ENCODE assay signal across 7 cellular contexts in the genomic region with DNA sequence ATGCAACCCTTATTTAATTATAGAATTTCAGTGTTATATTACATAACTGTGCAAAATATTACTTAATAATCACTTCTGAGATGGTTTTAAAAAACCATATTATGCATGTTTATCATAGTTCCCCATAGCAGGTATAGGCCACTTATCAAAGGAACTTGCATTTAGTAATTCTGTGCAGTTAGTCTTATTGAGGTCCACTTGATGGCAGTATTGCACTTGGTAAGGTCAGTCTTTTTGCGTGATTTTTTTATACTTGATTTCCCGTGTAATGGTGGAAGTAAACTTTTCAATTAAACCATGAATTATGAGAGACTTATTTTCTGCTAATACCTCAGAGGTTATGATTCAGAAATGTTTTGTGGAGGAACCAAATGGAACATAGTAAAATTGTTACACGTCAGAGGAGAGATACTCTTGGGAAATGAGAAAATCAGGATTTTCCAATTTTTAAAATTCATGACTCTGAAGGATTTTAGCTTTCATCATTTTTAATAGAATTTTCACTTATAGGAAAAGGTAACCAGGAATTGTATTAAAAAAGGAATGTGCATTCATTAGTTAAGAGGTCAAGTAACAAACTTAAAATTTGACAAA.
DNase-seq lines count a peak whose midpoint lies in the region; ATAC-seq, FAIRE-seq and TF ChIP-seq lines count a peak whose summit lies in the region.

No MANE protein-coding gene starts in this region.

- no peak for TF ChIP-seq POLR2A in H54 (IDR thresholded peaks at IDR 0.05; ENCODE audit: low read depth, low read length)

- peak overlapping the region; percentile 86 for H2AFZ ChIP-seq in smooth muscle cell (ENCODE audit: low read depth)

- no peaks in the 10 kb centered on the region for H4K20me1 ChIP-seq in smooth muscle cell (ENCODE audit: low read depth)

- no peaks in the 10 kb centered on the region for H3F3A ChIP-seq in smooth muscle cell (ENCODE audit: low read depth)

- peak overlapping the region; percentile 71 for H3K4me2 ChIP-seq in smooth muscle cell

- no peak overlapping the region for H3K9ac ChIP-seq in smooth muscle cell (ENCODE audit: low read depth)

- H3K79me2 ChIP-seq in smooth muscle cell (ENCODE audit: low read depth): no peaks in the 10 kb centered on the region

- TF ChIP-seq CTCF in fibroblast of pulmonary artery (IDR thresholded peaks at IDR 0.05; ENCODE audit: low read length, missing control alignments) (peak; percentile 74), smooth muscle cell (IDR thresholded peaks at IDR 0.05; ENCODE audit: borderline replicate concordance, insufficient read depth, poor library complexity, severe bottlenecking) (peak; percentile 56)

- H3K9me3 ChIP-seq in smooth muscle cell (replicated peaks; ENCODE audit: low read depth): no peaks in the 10 kb centered on the region

- H3K4me3 ChIP-seq in fibroblast of pulmonary artery (replicated peaks; ENCODE audit: low read depth, low read length): no peak overlapping the region
- peak overlapping the region; percentile 31 for H3K4me3 ChIP-seq in smooth muscle cell

- no peaks in the 10 kb centered on the region for H3K4me1 ChIP-seq in smooth muscle cell (ENCODE audit: low read depth)

- peaks cover 6% of the 10 kb centered on the region for H3K27me3 ChIP-seq in smooth muscle cell (ENCODE audit: low read depth)

- no peak overlapping the region for H3K27ac ChIP-seq in smooth muscle cell (ENCODE audit: low read depth)

- no peak for FAIRE-seq in HTR-8/SVneo (lab: Jason Lieb, UNC)
- FAIRE-seq in H54 (lab: Jason Lieb, UNC): no peak

- WGBS in smooth muscle cell (ENCODE audit: low lambda C conversion rate): 31% methylated on average over 3 of the region's 3 CpGs

- no peak for ATAC-seq in GM18873 (IDR thresholded peaks at IDR 0.05; ENCODE audit: low FRiP score, unreplicated experiment)

- DNase-seq in GM04503 (ENCODE audit: low read depth) (peak; percentile 11), HTR-8/SVneo (ENCODE audit: insufficient read length, low spot score) (peak; percentile 9), RPMI7951 (ENCODE audit: low read depth) (peak; percentile 41), fibroblast of pulmonary artery (ENCODE audit: low read depth) (peak; percentile 84), smooth muscle cell (lab: John Stamatoyannopoulos, UW; ENCODE audit: unreplicated experiment) (no peak), H54 (ENCODE audit: insufficient read length, low spot score) (no peak)

- H3K36me3 ChIP-seq in smooth muscle cell (ENCODE audit: low read depth): no peaks in the 10 kb centered on the region

Comparison
In these comparisons a context has a peak if more than half of its experiments do, and no peak if none do; other contexts are left out.
1. DNase-seq: peak in GM04503 (single experiment), HTR-8/SVneo (single experiment), RPMI7951 (single experiment) and fibroblast of pulmonary artery (single experiment); none in smooth muscle cell (single experiment) and H54 (single experiment).